Comparison of ENCODE assay signal across 10 cellular contexts in the genomic region with DNA sequence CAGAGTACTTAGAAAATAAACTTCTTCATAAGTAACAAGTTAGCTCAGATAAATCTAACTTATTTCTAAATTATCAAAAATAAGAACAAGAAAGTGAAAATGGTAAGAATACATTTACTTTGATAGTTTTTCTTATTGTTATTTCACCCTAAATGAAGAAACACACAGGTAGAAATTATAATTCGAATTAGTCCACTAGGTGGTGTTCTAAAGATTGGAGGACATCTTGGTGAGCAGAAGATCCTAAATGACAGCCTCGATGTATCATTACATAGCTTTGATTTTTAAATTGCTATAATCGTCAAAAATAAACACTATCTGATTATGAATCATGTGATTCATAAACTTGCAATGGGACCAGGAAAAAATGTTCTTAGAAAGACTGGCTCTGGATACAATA.
DNase-seq lines count a peak whose midpoint lies in the region; ATAC-seq, FAIRE-seq and TF ChIP-seq lines count a peak whose summit lies in the region.
"Had no signal": no experiment of that assay in that cellular context is flagged by ENCODE, and none has a peak within 500 bp of the region (broad histone marks: within the 10 kb centered on the region; RNA-seq: fewer than 3 reads in every experiment).

No MANE protein-coding gene starts in this region.

- intact Hi-C loops in PC-9 (cut with micrococcal nuclease; ENCODE audit: unreplicated experiment) = no loop called here

- CTCF ChIA-PET in PC-9 (lab: Charles Lee) = interaction anchor here (0.6 to 0.7 kb wide), 2 partner anchors 419 to 627 kb away, joined by 3 read pairs; no protein-coding TSS in a partner anchor

- H3K79me2 ChIP-seq in PC-9 (ENCODE audit: low read depth) = no peaks in the 10 kb centered on the region

- H3K4me3 ChIP-seq in PC-9 (no peak overlapping the region), kidney epithelial cell (ENCODE audit: low read depth, low read length) (no peak overlapping the region), foreskin fibroblast (ENCODE audit: low read depth in 1 of 2, low read length in 2 of 2) (no peak overlapping the region)

- no peaks in the 10 kb centered on the region for H3K36me3 Mint-ChIP-seq in activated T-cell treated with anti-CD3 and anti-CD28 coated beads, Interleukin-2, amount 50 U/mL, for 4 hours (ENCODE audit: insufficient read depth)

- no TSS peak for BruUV-seq in PC-9 (replicated peaks; lab: Mats Ljungman, UMichigan)

- ATAC-seq in GM21723 (IDR thresholded peaks at IDR 0.05; ENCODE audit: unreplicated experiment) (peak; percentile 74), GM19467 (IDR thresholded peaks at IDR 0.05; ENCODE audit: unreplicated experiment) (no peak)
- ATAC-seq in activated T-cell treated with anti-CD3 and anti-CD28 coated beads, Interleukin-2, amount 50 U/mL, for 4 hours = no peak

- H3K27me3 ChIP-seq in PC-9 (ENCODE audit: insufficient read depth, low read depth) (no peaks in the 10 kb centered on the region), kidney epithelial cell (ENCODE audit: control insufficient read depth, insufficient read depth, low read length) (no peaks in the 10 kb centered on the region)

- peak; percentile 56 for TF ChIP-seq CTCF in PC-9 (conservative IDR thresholded peaks at IDR 0.05)
- peak; percentile 19 for TF ChIP-seq CTCF in kidney epithelial cell (IDR thresholded peaks at IDR 0.05; ENCODE audit: insufficient read depth, low read length, poor library complexity, severe bottlenecking)
- TF ChIP-seq CTCF in foreskin fibroblast (IDR thresholded peaks at IDR 0.05; ENCODE audit: low read depth, low read length) = no peak

- H3K36me3 ChIP-seq in PC-9 (ENCODE audit: low read depth) (no peaks in the 10 kb centered on the region), kidney epithelial cell (ENCODE audit: control insufficient read depth, insufficient read depth, low read length) (no peaks in the 10 kb centered on the region)

- POLR2A ChIA-PET in PC-9 (lab: Charles Lee; ENCODE audit: unreplicated experiment) = no interaction called here

- H3K9me2 ChIP-seq in PC-9 (ENCODE audit: insufficient read depth) = no peaks in the 10 kb centered on the region

- no peaks in the 10 kb centered on the region for H3K9me3 Mint-ChIP-seq in activated T-cell treated with anti-CD3 and anti-CD28 coated beads, Interleukin-2, amount 50 U/mL, for 4 hours

- no peaks in the 10 kb centered on the region for H3F3A ChIP-seq in PC-9 (ENCODE audit: insufficient read depth, low read depth)

- no peak overlapping the region for H2AFZ ChIP-seq in PC-9

- peaks cover 10% of the 10 kb centered on the region for H3K4me1 ChIP-seq in PC-9 (replicated peaks; ENCODE audit: insufficient read depth)

- peak; percentile 52 for FAIRE-seq in G401.6 (lab: Jason Lieb, UNC)

- DNase-seq in PC-9 (no peak), kidney epithelial cell (ENCODE audit: low read depth) (no peak), D341Med (ENCODE audit: low spot score) (no peak), foreskin fibroblast (no peak)
- DNase-seq in activated T-cell treated with anti-CD3 and anti-CD28 coated beads, Interleukin-2, amount 50 U/mL, for 4 hours = no peak
- DNase-seq: stimulated activated CD4-positive, alpha-beta T cell treated with anti-CD3 and anti-CD28 coated beads, Interleukin-2, amount 100 ng/mL, for 48 hours had no signal

- H4K20me1 ChIP-seq in PC-9 (ENCODE audit: insufficient read depth) = no peaks in the 10 kb centered on the region

- no peaks in the 10 kb centered on the region for H3K4me1 Mint-ChIP-seq in activated T-cell treated with anti-CD3 and anti-CD28 coated beads, Interleukin-2, amount 50 U/mL, for 4 hours (ENCODE audit: low read depth)

- no peak overlapping the region for H3K27ac ChIP-seq in PC-9
- H3K27ac ChIP-seq: epithelial cell of prostate had no signal

- no peak overlapping the region for H3K4me2 ChIP-seq in PC-9

- no peaks in the 10 kb centered on the region for H3K27me3 Mint-ChIP-seq in activated T-cell treated with anti-CD3 and anti-CD28 coated beads, Interleukin-2, amount 50 U/mL, for 4 hours (ENCODE audit: low read depth)

- H3K9me3 ChIP-seq in PC-9 (ENCODE audit: insufficient read depth, low read depth) = no peaks in the 10 kb centered on the region

- H3K4me3 Mint-ChIP-seq in activated T-cell treated with anti-CD3 and anti-CD28 coated beads, Interleukin-2, amount 50 U/mL, for 4 hours = no peak overlapping the region
